Comparison of ENCODE assay signal across 19 cellular contexts in the genomic region with DNA sequence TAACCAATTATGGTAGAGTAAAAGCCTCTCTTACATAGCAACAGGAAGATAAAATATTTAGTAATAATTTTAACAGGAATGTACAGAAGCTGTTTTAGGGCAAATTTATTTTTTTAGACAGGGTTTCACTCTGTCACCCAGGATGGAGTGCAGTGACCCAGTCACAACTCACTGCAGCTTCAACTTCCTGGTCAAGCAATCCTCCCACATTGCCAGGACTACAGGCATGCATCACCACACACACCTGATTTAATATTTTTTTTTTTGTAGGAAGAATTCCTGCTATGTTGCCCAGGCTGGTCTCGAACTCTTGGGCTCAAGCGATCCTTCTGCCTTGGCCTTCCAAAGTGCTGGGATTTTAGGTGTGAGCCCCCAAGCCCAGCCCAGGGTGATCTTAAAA.
DNase-seq lines count a peak whose midpoint lies in the region; ATAC-seq, FAIRE-seq and TF ChIP-seq lines count a peak whose summit lies in the region.
"Had no signal": no experiment of that assay in that cellular context is flagged by ENCODE, and none has a peak within 500 bp of the region (broad histone marks: within the 10 kb centered on the region; RNA-seq: fewer than 3 reads in every experiment).

No MANE protein-coding gene starts in this region.

- H3K4me3 ChIP-seq in esophagus muscularis mucosa (no peak overlapping the region), Peyer's patch (no peak overlapping the region)
- H3K4me3 ChIP-seq: GM12878, GM23248 had no signal

- H3K27ac ChIP-seq in esophagus muscularis mucosa (replicated peaks in 1 of 4) (no peak overlapping the region), Peyer's patch (no peak overlapping the region)
- H3K27ac ChIP-seq: GM23248 had no signal

- FAIRE-seq in RCC 7860 (lab: Jason Lieb, UNC), result no peak
- FAIRE-seq: GM19239, H1 had no signal

- TF ChIP-seq EP300 in esophagus muscularis mucosa (IDR thresholded peaks at IDR 0.05), result no peak

- H3K9me3 ChIP-seq in esophagus muscularis mucosa (no peaks in the 10 kb centered on the region), Peyer's patch (no peaks in the 10 kb centered on the region)

- no peak for TF ChIP-seq CTCF in esophagus muscularis mucosa (IDR thresholded peaks at IDR 0.05)
- no peak for TF ChIP-seq CTCF in Peyer's patch (IDR thresholded peaks at IDR 0.05)

- 100% methylated on average over 2 of the region's 2 CpGs for WGBS in esophagus muscularis mucosa

- H3K27me3 ChIP-seq in esophagus muscularis mucosa, result no peaks in the 10 kb centered on the region
- H3K27me3 ChIP-seq in Peyer's patch, result no peaks in the 10 kb centered on the region

- H3K36me3 ChIP-seq in esophagus muscularis mucosa (peaks cover 0 to 36% (median 0%) of the 10 kb centered on the region in 4 donors), Peyer's patch (peaks cover 0 to 6% (median 0%) of the 10 kb centered on the region in 3 donors)

- ATAC-seq in HG03378 (IDR thresholded peaks at IDR 0.05; ENCODE audit: unreplicated experiment), result no peak
- no peak for ATAC-seq in HG02938 (IDR thresholded peaks at IDR 0.05; ENCODE audit: unreplicated experiment)
- ATAC-seq: GM12878, HCT116 had no signal

- DNase-seq in RCC 7860 (ENCODE audit: low spot score) (peak; percentile 2), esophagus muscularis mucosa (ENCODE audit: extremely low spot score) (peak; percentile 45), kidney tubule cell (ENCODE audit: low spot score) (peak; percentile 61), Peyer's patch (no peak)
- DNase-seq: C1 segment of cervical spinal cord; CD4-positive, alpha-beta memory T cell; COR-L47; DMS153; DMS79; EL; GDM1; H7 had no signal

- intact Hi-C loops in esophagus muscularis mucosa (cut with DNase I), result no loop called here

- TF ChIP-seq POLR2A in esophagus muscularis mucosa (IDR thresholded peaks at IDR 0.05; ENCODE audit: low read depth) (no peak), Peyer's patch (IDR thresholded peaks at IDR 0.05) (no peak)

- H3K4me1 ChIP-seq in esophagus muscularis mucosa (no peaks in the 10 kb centered on the region), Peyer's patch (no peaks in the 10 kb centered on the region)

Comparison
In these comparisons a context has a peak if more than half of its experiments do, and no peak if none do; other contexts are left out.
1. DNase-seq: peak in RCC 7860 (single experiment), esophagus muscularis mucosa (single experiment) and kidney tubule cell (single experiment); none in Peyer's patch (0 of 3).